ENCODE assay signal across 1 cellular context in genomic region chr11:12733091-12733490, GRCh38.
TF ChIP-seq lines count a peak whose summit lies in the region.

No MANE protein-coding gene starts in this region.

TF ChIP-seq in IMR-90, 13 proteins besides CTCF, POLR2A, EP300 and RAD21 (continued from another document):
- TF ChIP-seq ELK1 (IDR thresholded peaks at IDR 0.05; ENCODE audit: borderline replicate concordance, low read depth, low read length), result no peak
